21 cellular contexts compared by ENCODE assay signal in genomic region chr11:33317662-33318061, GRCh38. TPM values are rescaled to one million over a fixed set of nuclear protein-coding genes. Genes with fewer than 3 reads are reported as not detected.
DNase-seq lines count a peak whose midpoint lies in the region; FAIRE-seq and TF ChIP-seq lines count a peak whose summit lies in the region.
"Had no signal": no experiment of that assay in that cellular context is flagged by ENCODE, and none has a peak within 500 bp of the region (broad histone marks: within the 10 kb centered on the region; RNA-seq: fewer than 3 reads in every experiment).

No MANE protein-coding gene starts in this region.

- H3K4me1 ChIP-seq in mammary epithelial cell (ENCODE audit: insufficient read depth, low read length), result peaks cover 7% of the 10 kb centered on the region

- in situ Hi-C loops in mammary epithelial cell (cut with MboI; ENCODE audit: low sequenced_read_pairs in 2 of 2), result no loop called here

- DNase-seq in mammary epithelial cell (peak; percentile 64), MCF 10A (ENCODE audit: unreplicated experiment) (no peak), HPDE6-E6E7 (ENCODE audit: extremely low spot score) (peak; percentile 4), bronchial epithelial cell (ENCODE audit: low read depth) (peak; percentile 79), renal cortical epithelial cell (ENCODE audit: low read depth) (peak; percentile 50), NCI-H1694 (lab: John Stamatoyannopoulos, UW) (no peak), dorsolateral prefrontal cortex (no peak), AG08395 (ENCODE audit: low spot score) (no peak)
- DNase-seq: activated CD4-positive, alpha-beta T cell treated with anti-CD3 and anti-CD28 coated beads for 48 hours; activated T-cell treated with anti-CD3 and anti-CD28 coated beads for 4 hours; CD8-positive, alpha-beta memory T cell; H7; lower lobe of right lung; NCI-H1048; NCI-H2081 treated with DMSO at 0.1 percent for 48 hours; occipital lobe; stimulated activated CD4-positive, alpha-beta T cell treated with anti-CD3 and anti-CD28 coated beads, Interleukin-1b, Interleukin-23, amount 100 ng/mL, for 48 hours; uterus had no signal

- H3K4me3 ChIP-seq in mammary epithelial cell (replicated peaks in 1 of 3; ENCODE audit: insufficient read depth in 1 of 3, low read depth in 2 of 3, low read length in 3 of 3), result no peak overlapping the region
- H3K4me3 ChIP-seq in bronchial epithelial cell (ENCODE audit: low read depth, low read length), result no peak overlapping the region
- H3K4me3 ChIP-seq in dorsolateral prefrontal cortex, result no peak overlapping the region
- H3K4me3 ChIP-seq: coronary artery, K562, lower lobe of right lung, uterus had no signal

- no peaks in the 10 kb centered on the region for H3K27me3 Mint-ChIP-seq in MCF 10A (ENCODE audit: insufficient read depth, unreplicated experiment)
- H3K27me3 Mint-ChIP-seq: activated naive CD4-positive, alpha-beta T cell treated with anti-CD3 and anti-CD28 coated beads, Interleukin-2, amount 50 U/mL, for 24 hours; CD8-positive, alpha-beta memory T cell had no signal

- WGBS in mammary epithelial cell (ENCODE audit: low coverage, missing lambda C conversion rate), result 60% methylated on average over 1 of the region's 1 CpG

- H3K36me3 Mint-ChIP-seq in MCF 10A (ENCODE audit: insufficient read depth, unreplicated experiment), result no peaks in the 10 kb centered on the region
- H3K36me3 Mint-ChIP-seq: activated naive CD4-positive, alpha-beta T cell treated with anti-CD3 and anti-CD28 coated beads, Interleukin-2, amount 50 U/mL, for 24 hours had no signal

- H3K4me3 Mint-ChIP-seq in MCF 10A (ENCODE audit: unreplicated experiment), result no peak overlapping the region
- H3K4me3 Mint-ChIP-seq: activated naive CD4-positive, alpha-beta T cell treated with anti-CD3 and anti-CD28 coated beads, Interleukin-2, amount 50 U/mL, for 24 hours; CD8-positive, alpha-beta memory T cell had no signal

- no peak overlapping the region for H3K27ac Mint-ChIP-seq in MCF 10A (ENCODE audit: low read depth, unreplicated experiment)
- H3K27ac Mint-ChIP-seq: activated naive CD4-positive, alpha-beta T cell treated with anti-CD3 and anti-CD28 coated beads, Interleukin-2, amount 50 U/mL, for 24 hours had no signal

- peaks cover 4% of the 10 kb centered on the region for H4K20me1 ChIP-seq in mammary epithelial cell (ENCODE audit: insufficient read depth, low read length)

- H3K27me3 ChIP-seq in mammary epithelial cell (ENCODE audit: insufficient read depth, low read length) (no peaks in the 10 kb centered on the region), bronchial epithelial cell (ENCODE audit: control insufficient read depth, insufficient read depth, low read length) (no peaks in the 10 kb centered on the region), dorsolateral prefrontal cortex (no peaks in the 10 kb centered on the region)
- H3K27me3 ChIP-seq: uterus had no signal

- H3K9ac ChIP-seq in mammary epithelial cell (ENCODE audit: insufficient read depth, low read length), result no peak overlapping the region

- CTCF ChIA-PET in mammary epithelial cell (lab: Charles Lee; ENCODE audit: low non-redundant PET) (no interaction called here), MCF 10A (lab: Yijun Ruan, JAX) (interaction anchor here (0.7 to 4.7 kb wide), 2 partner anchors 12 to 15 kb away, joined by 5 to 21 read pairs; no protein-coding TSS in a partner anchor)

- H3K9me3 Mint-ChIP-seq in MCF 10A (ENCODE audit: unreplicated experiment), result no peaks in the 10 kb centered on the region
- H3K9me3 Mint-ChIP-seq: activated naive CD4-positive, alpha-beta T cell treated with anti-CD3 and anti-CD28 coated beads, Interleukin-2, amount 50 U/mL, for 24 hours; CD8-positive, alpha-beta memory T cell had no signal

- H3K27ac ChIP-seq in mammary epithelial cell (ENCODE audit: insufficient read depth, low read depth, low read length) (no peak overlapping the region), dorsolateral prefrontal cortex (peak overlapping the region in 2 of 59 donors; percentile 56 to 62)
- H3K27ac ChIP-seq: coronary artery, lower lobe of right lung, uterus had no signal

- H3K4me2 ChIP-seq in mammary epithelial cell (ENCODE audit: insufficient read depth, low read depth, low read length), result peak overlapping the region; percentile 5

- intact Hi-C loops in mammary epithelial cell (cut with micrococcal nuclease), result no loop called here
- intact Hi-C loops in MCF 10A (cut with micrococcal nuclease), result no loop called here
- intact Hi-C loops in dorsolateral prefrontal cortex (cut with DNase I), result no loop called here

- FAIRE-seq in bronchial epithelial cell (lab: Jason Lieb, UNC), result no peak
- FAIRE-seq: K562 had no signal

- no peak overlapping the region for H2AFZ ChIP-seq in mammary epithelial cell (ENCODE audit: low read depth, low read length)

- H3K9me3 ChIP-seq in mammary epithelial cell (replicated peaks; ENCODE audit: insufficient read depth, low read length), result no peaks in the 10 kb centered on the region
- H3K9me3 ChIP-seq: lower lobe of right lung, uterus had no signal

- POLR2A ChIA-PET in MCF 10A (lab: Yijun Ruan, JAX), result interaction anchor here (0.9 to 1.0 kb wide), 3 partner anchors 12 to 156 kb away, joined by 3 to 4 read pairs (median 3); partner anchors contain the start of gene CSTF3

- TF ChIP-seq CTCF in mammary epithelial cell (conservative IDR thresholded peaks at IDR 0.05 in 1 of 2, IDR thresholded peaks at IDR 0.05 in 1 of 2; ENCODE audit: extremely low read depth in 1 of 2, insufficient read depth in 1 of 2, low read depth in 1 of 2, low read length in 2 of 2) (no peak), MCF 10A (IDR thresholded peaks at IDR 0.05; ENCODE audit: unreplicated experiment) (no peak), bronchial epithelial cell (IDR thresholded peaks at IDR 0.05; ENCODE audit: insufficient read depth, low read length, severe bottlenecking) (no peak), dorsolateral prefrontal cortex (IDR thresholded peaks at IDR 0.05 in 54 of 56, conservative IDR thresholded peaks at IDR 0.05 in 2 of 56; ENCODE audit: low read depth in 1 of 56, partially characterized antibody in 56 of 56) (no peak)

- H3K36me3 ChIP-seq in mammary epithelial cell (ENCODE audit: insufficient read depth, low read length), result peaks cover 2% of the 10 kb centered on the region
- no peaks in the 10 kb centered on the region for H3K36me3 ChIP-seq in bronchial epithelial cell (ENCODE audit: control insufficient read depth, insufficient read depth, low read length)
- H3K36me3 ChIP-seq: lower lobe of right lung, uterus had no signal

- BruUV-seq in mammary epithelial cell (replicated peaks; lab: Mats Ljungman, UMichigan) (no TSS peak), MCF 10A (replicated peaks; lab: Mats Ljungman, UMichigan) (no TSS peak)

- peaks cover 5% of the 10 kb centered on the region for H3K4me1 Mint-ChIP-seq in MCF 10A (ENCODE audit: insufficient read depth, unreplicated experiment)

- peaks cover 93% of the 10 kb centered on the region for H3K79me2 ChIP-seq in mammary epithelial cell (ENCODE audit: insufficient read depth, low read length)

- dilution Hi-C loops in mammary epithelial cell (cut with HindIII; ENCODE audit: low sequenced_read_pairs), result no loop called here

RNA-seq across cellular contexts. Expression of gene KIAA1549L, which starts 58.2 kb away (rescaled TPM):
- total RNA-seq in mammary epithelial cell, result 10 to 100 TPM; 12.3 to 14.9 TPM
- polyA plus RNA-seq in mammary epithelial cell, result 4.8 TPM
- 10.1 TPM for polyA minus RNA-seq in mammary epithelial cell
- 0.16 TPM in 1 of 2 replicates, not detected in the other for total RNA-seq in MCF 10A (2022)
- total RNA-seq in bronchial epithelial cell, result 0.26 TPM in 2 replicates
- 0.17 and 0.35 TPM in 2 replicates for total RNA-seq in renal cortical epithelial cell
- total RNA-seq in dorsolateral prefrontal cortex, result 100 to 1,000 TPM in 88 of 120 experiments, 10 to 100 TPM in 32; 33.8 to 180 (median 116) TPM
- total RNA-seq: CD8-positive, alpha-beta memory T cell; K562 had no signal
- polyA plus RNA-seq: CD8-positive, alpha-beta memory T cell; K562 had no signal

Comparison
In these comparisons a context has a peak if more than half of its experiments do, and no peak if none do; other contexts are left out.
1. DNase-seq: peak in mammary epithelial cell (single experiment), HPDE6-E6E7 (single experiment), bronchial epithelial cell (single experiment) and renal cortical epithelial cell (single experiment); none in MCF 10A (single experiment), NCI-H1694 (single experiment), dorsolateral prefrontal cortex (0 of 10) and AG08395 (single experiment).